Comparison of ENCODE assay signal across 1 cellular context in the genomic region with DNA sequence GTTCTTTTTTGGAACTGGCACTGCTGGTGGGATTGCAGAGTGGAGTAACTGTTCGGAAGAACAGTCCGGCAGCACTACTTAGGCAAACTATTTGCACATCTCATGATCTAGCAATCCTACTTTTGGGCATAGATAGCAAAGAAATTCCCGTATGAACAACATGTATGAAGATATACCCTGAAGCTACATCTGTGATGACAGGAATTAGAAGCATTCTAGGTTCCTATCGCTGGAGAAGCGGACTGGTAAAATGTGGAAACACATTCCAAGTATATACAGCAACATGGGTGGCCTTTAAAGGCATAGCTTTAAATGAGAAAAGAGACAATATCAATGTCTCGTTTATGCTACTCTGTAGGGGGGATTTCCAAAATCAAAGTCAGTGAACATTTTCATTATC.
TF ChIP-seq lines count a peak whose summit lies in the region.

No MANE protein-coding gene starts in this region.

TF ChIP-seq in neural cell, 6 proteins besides CTCF, POLR2A, EP300 and RAD21 (continued from another document):
- TF ChIP-seq, protein P1, sequence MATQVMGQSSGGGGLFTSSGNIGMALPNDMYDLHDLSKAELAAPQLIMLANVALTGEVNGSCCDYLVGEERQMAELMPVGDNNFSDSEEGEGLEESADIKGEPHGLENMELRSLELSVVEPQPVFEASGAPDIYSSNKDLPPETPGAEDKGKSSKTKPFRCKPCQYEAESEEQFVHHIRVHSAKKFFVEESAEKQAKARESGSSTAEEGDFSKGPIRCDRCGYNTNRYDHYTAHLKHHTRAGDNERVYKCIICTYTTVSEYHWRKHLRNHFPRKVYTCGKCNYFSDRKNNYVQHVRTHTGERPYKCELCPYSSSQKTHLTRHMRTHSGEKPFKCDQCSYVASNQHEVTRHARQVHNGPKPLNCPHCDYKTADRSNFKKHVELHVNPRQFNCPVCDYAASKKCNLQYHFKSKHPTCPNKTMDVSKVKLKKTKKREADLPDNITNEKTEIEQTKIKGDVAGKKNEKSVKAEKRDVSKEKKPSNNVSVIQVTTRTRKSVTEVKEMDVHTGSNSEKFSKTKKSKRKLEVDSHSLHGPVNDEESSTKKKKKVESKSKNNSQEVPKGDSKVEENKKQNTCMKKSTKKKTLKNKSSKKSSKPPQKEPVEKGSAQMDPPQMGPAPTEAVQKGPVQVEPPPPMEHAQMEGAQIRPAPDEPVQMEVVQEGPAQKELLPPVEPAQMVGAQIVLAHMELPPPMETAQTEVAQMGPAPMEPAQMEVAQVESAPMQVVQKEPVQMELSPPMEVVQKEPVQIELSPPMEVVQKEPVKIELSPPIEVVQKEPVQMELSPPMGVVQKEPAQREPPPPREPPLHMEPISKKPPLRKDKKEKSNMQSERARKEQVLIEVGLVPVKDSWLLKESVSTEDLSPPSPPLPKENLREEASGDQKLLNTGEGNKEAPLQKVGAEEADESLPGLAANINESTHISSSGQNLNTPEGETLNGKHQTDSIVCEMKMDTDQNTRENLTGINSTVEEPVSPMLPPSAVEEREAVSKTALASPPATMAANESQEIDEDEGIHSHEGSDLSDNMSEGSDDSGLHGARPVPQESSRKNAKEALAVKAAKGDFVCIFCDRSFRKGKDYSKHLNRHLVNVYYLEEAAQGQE (IDR thresholded peaks at IDR 0.05; ENCODE audit: borderline replicate concordance): no peak
